In genomic region chr1:155086182-155086741, GRCh38 we compare ENCODE assay signal across 8 cellular contexts. TPM values are rescaled to one million over a fixed set of nuclear protein-coding genes. Genes with fewer than 3 reads are reported as not detected.
A peak's percentile ranks its signal among the peaks of the same experiment; 100 is the strongest.
DNase-seq lines count a peak whose midpoint lies in the region; ATAC-seq, FAIRE-seq and TF ChIP-seq lines count a peak whose summit lies in the region.

No MANE protein-coding gene starts in this region.

- H3K9me3 Mint-ChIP-seq in astrocyte (ENCODE audit: unreplicated experiment), result no peaks in the 10 kb centered on the region

- DNase-seq in G401 (ENCODE audit: low spot score), result peak; percentile 53
- no peak for DNase-seq in LNCaP clone FGC (ENCODE audit: low read depth)
- DNase-seq in T1000 (lab: John Stamatoyannopoulos, UW), result peak; percentile 60
- no peak for DNase-seq in astrocyte (ENCODE audit: low read depth)
- DNase-seq in stimulated activated CD4-positive, alpha-beta T cell treated with anti-CD3 and anti-CD28 coated beads, Interleukin-1b, Interleukin-23, amount 100 ng/mL, for 1 hour (ENCODE audit: low read depth in 2 of 2), result peak; percentile 59 to 77

- ATAC-seq in GM18868 (IDR thresholded peaks at IDR 0.05; ENCODE audit: unreplicated experiment) (no peak), GM21367 (IDR thresholded peaks at IDR 0.05; ENCODE audit: unreplicated experiment) (no peak)

- H2AFZ ChIP-seq in astrocyte (ENCODE audit: low read depth, low read length), result no peak overlapping the region

- in situ Hi-C loops in G401 (cut with HindIII; ENCODE audit: low sequenced_read_pairs), result no loop called here

- H3K9ac ChIP-seq in astrocyte (ENCODE audit: low read length) (no peak overlapping the region), iPS-20b (ENCODE audit: low read depth, low read length) (no peak overlapping the region)

- H3K27ac Mint-ChIP-seq in astrocyte (ENCODE audit: unreplicated experiment), result no peak overlapping the region

- peaks cover 31% of the 10 kb centered on the region for H3K27me3 Mint-ChIP-seq in astrocyte (ENCODE audit: low read depth, unreplicated experiment)

- H3K36me3 ChIP-seq in astrocyte (ENCODE audit: insufficient read depth, low read length) (no peaks in the 10 kb centered on the region), iPS-20b (ENCODE audit: insufficient read depth, low read depth, low read length) (no peaks in the 10 kb centered on the region)

- H3K4me3 ChIP-seq in LNCaP clone FGC (ENCODE audit: low read depth, low read length), result peak overlapping the region; percentile 57
- H3K4me3 ChIP-seq in astrocyte (ENCODE audit: insufficient read depth, low read depth, low read length), result no peak overlapping the region
- H3K4me3 ChIP-seq in iPS-20b (ENCODE audit: low read length), result peak overlapping the region; percentile 82; the same call in 1 of the 2 replicates

- no peak overlapping the region for H3K4me3 Mint-ChIP-seq in astrocyte (ENCODE audit: unreplicated experiment)

- H4K20me1 ChIP-seq in astrocyte (ENCODE audit: insufficient read depth, low read length), result peaks cover 8% of the 10 kb centered on the region

- no peak for FAIRE-seq in astrocyte (lab: Jason Lieb, UNC)

- TF ChIP-seq CTCF in LNCaP clone FGC (IDR thresholded peaks at IDR 0.05; ENCODE audit: control insufficient read depth, extremely low read depth, insufficient read depth), result peak; percentile 96
- TF ChIP-seq CTCF in astrocyte (IDR thresholded peaks at IDR 0.05; ENCODE audit: insufficient read depth, low read depth, low read length), result peak; percentile 57

- H3K79me2 ChIP-seq in astrocyte (ENCODE audit: insufficient read depth, low read length), result no peaks in the 10 kb centered on the region

- no peak overlapping the region for H3K27ac ChIP-seq in astrocyte (ENCODE audit: low read depth, low read length)
- H3K27ac ChIP-seq in iPS-20b (ENCODE audit: low read length), result no peak overlapping the region

- peaks cover 2% of the 10 kb centered on the region for H3K36me3 Mint-ChIP-seq in astrocyte (ENCODE audit: low read depth, unreplicated experiment)

- H3K27me3 ChIP-seq in astrocyte (ENCODE audit: insufficient read depth, low read length) (peaks cover 22% of the 10 kb centered on the region), iPS-20b (ENCODE audit: insufficient read depth, low read length) (peaks cover 33% of the 10 kb centered on the region)

- peak overlapping the region; percentile 93 for H3K4me2 ChIP-seq in astrocyte (ENCODE audit: low read length)

- H3K9me3 ChIP-seq in astrocyte (ENCODE audit: insufficient read depth, low read depth, low read length), result no peaks in the 10 kb centered on the region
- H3K9me3 ChIP-seq in iPS-20b (ENCODE audit: insufficient read depth, low read depth, low read length), result no peaks in the 10 kb centered on the region

- peaks cover 15% of the 10 kb centered on the region for H3K4me1 ChIP-seq in astrocyte (ENCODE audit: insufficient read depth, low read length)
- peaks cover 11% of the 10 kb centered on the region for H3K4me1 ChIP-seq in iPS-20b (ENCODE audit: insufficient read depth, low read length)

- H3K4me1 Mint-ChIP-seq in astrocyte (ENCODE audit: low read depth, unreplicated experiment), result peaks cover 7% of the 10 kb centered on the region

RNA-seq across cellular contexts. Expression of gene EFNA3, which starts 7.6 kb away (rescaled TPM):
- total RNA-seq in G401 (2014; rRNA removed; shearing (Covaris generic)), result 3.3 and 5.1 TPM in 2 replicates
- 2.9 and 3.4 TPM in 2 replicates for total RNA-seq in astrocyte

RNA-seq across cellular contexts. Expression of gene EFNA4, which starts 22.7 kb away (rescaled TPM):
- 14.0 and 26.2 TPM in 2 replicates for total RNA-seq in G401 (2014; rRNA removed; shearing (Covaris generic))
- 11.8 TPM in 2 replicates for total RNA-seq in astrocyte

RNA-seq across cellular contexts. Expression of gene ADAM15, which starts 35.1 kb away (rescaled TPM):
- 82.2 and 92.9 TPM in 2 replicates for total RNA-seq in G401 (2014; rRNA removed; shearing (Covaris generic))
- 66.8 and 68.3 TPM in 2 replicates for total RNA-seq in astrocyte

RNA-seq across cellular contexts. Expression of gene EFNA1, which starts 41.4 kb away (rescaled TPM):
- total RNA-seq in G401 (2014; rRNA removed; shearing (Covaris generic)), result 2.8 and 5.3 TPM in 2 replicates
- total RNA-seq in astrocyte, result 11.3 and 16.4 TPM in 2 replicates

RNA-seq across cellular contexts. Expression of gene SLC50A1, which starts 49.4 kb away (rescaled TPM):
- 15.9 and 19.8 TPM in 2 replicates for total RNA-seq in G401 (2014; rRNA removed; shearing (Covaris generic))
- total RNA-seq in astrocyte, result 22.8 and 25.4 TPM in 2 replicates

Comparison
In these comparisons a context has a peak if more than half of its experiments do, and no peak if none do; other contexts are left out.
1. DNase-seq: peak in G401 (single experiment), T1000 (single experiment) and stimulated activated CD4-positive, alpha-beta T cell treated with anti-CD3 and anti-CD28 coated beads, Interleukin-1b, Interleukin-23, amount 100 ng/mL, for 1 hour (2 of 2); none in LNCaP clone FGC (single experiment) and astrocyte (single experiment).